In genomic region chr6:43257746-43258145, GRCh38 we compare ENCODE assay signal across 1 cellular context.
TF ChIP-seq lines count a peak whose summit lies in the region.

No MANE protein-coding gene starts in this region.

TF ChIP-seq in WTC11, 78 proteins besides CTCF, POLR2A, EP300 and RAD21 (continued from another document):
- TF ChIP-seq USF1 (CRISPR knock-in tag; IDR thresholded peaks at IDR 0.05) (no peak), PRDM15 (CRISPR knock-in tag; IDR thresholded peaks at IDR 0.05) (no peak), FOXK1 (CRISPR knock-in tag; IDR thresholded peaks at IDR 0.05) (no peak), RELA (CRISPR knock-in tag; IDR thresholded peaks at IDR 0.05; ENCODE audit: borderline replicate concordance) (no peak), CDX4 (CRISPR knock-in tag; IDR thresholded peaks at IDR 0.05; ENCODE audit: borderline replicate concordance) (no peak), MYBL2 (CRISPR knock-in tag; IDR thresholded peaks at IDR 0.05) (no peak), TEAD1 (CRISPR knock-in tag; IDR thresholded peaks at IDR 0.05) (no peak), ATF3 (CRISPR knock-in tag; conservative IDR thresholded peaks at IDR 0.05) (no peak), RORB (CRISPR knock-in tag; IDR thresholded peaks at IDR 0.05) (no peak), ZSCAN18 (CRISPR knock-in tag; IDR thresholded peaks at IDR 0.05) (no peak)
- TF ChIP-seq, protein P1, sequence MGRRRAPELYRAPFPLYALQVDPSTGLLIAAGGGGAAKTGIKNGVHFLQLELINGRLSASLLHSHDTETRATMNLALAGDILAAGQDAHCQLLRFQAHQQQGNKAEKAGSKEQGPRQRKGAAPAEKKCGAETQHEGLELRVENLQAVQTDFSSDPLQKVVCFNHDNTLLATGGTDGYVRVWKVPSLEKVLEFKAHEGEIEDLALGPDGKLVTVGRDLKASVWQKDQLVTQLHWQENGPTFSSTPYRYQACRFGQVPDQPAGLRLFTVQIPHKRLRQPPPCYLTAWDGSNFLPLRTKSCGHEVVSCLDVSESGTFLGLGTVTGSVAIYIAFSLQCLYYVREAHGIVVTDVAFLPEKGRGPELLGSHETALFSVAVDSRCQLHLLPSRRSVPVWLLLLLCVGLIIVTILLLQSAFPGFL (CRISPR knock-in tag; IDR thresholded peaks at IDR 0.05; ENCODE audit: borderline replicate concordance), result no peak
